20 cellular contexts compared by ENCODE assay signal in the genomic region with DNA sequence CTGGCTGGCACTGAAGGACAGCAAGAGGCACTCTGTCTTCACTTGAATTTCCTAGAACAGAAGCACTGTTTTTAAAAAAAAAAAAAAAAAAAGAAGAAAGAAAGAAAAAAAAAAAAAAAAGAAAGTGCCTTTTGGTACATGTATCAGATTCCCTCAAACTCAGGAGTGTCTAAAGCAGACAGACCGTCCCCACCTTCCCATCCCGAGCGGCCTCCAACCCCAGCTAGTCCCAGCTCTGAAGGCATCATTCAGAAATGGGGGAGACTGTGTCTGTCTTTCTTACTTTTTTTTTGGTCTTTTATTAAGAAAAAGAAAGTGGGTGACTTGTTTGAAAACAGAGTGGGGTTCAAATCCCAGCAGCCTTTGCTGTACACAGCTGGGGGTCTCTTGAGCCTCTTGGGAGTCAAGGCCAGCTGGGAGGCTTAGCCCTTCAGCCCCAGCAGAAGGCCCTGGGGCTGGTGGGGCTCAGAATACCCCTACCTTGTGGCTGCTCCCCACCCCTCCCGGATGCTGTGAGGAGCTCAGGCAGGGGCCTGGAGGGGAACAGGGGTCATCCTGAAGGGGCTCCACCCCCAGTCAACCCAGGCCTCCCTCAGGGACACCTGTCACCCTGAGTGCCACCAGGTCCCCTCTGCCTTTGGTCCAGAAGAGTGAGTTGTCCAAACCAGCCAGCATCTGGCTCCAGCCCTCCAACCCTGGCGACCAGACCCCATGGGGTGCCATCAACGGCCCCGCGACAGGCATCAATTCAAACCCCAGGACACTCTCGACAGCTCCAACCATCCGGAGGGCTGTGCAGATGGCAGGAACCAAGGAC.
DNase-seq lines count a peak whose midpoint lies in the region; ATAC-seq, FAIRE-seq and TF ChIP-seq lines count a peak whose summit lies in the region.
"Had no signal": no experiment of that assay in that cellular context is flagged by ENCODE, and none has a peak within 500 bp of the region (broad histone marks: within the 10 kb centered on the region; RNA-seq: fewer than 3 reads in every experiment).

No MANE protein-coding gene starts in this region.

- H3K4me3 ChIP-seq in RWPE2 (ENCODE audit: severe bottlenecking) (no peak overlapping the region), kidney (ENCODE audit: low read length in 2 of 2) (no peak overlapping the region), upper lobe of right lung (no peak overlapping the region)

- no peak for FAIRE-seq in kidney (lab: Jason Lieb, UNC)
- FAIRE-seq: H54, RCC 7860 had no signal

- H3K27ac ChIP-seq in RWPE2 (ENCODE audit: poor library complexity, severe bottlenecking) (no peak overlapping the region), kidney (ENCODE audit: low read depth in 2 of 2, low read length in 2 of 2) (no peak overlapping the region), upper lobe of right lung (no peak overlapping the region)

- DNase-seq in cardiac septum (ENCODE audit: low spot score) (peak; percentile 55), Right ventricle myocardium inferior (ENCODE audit: missing footprints) (no peak), RWPE2 (ENCODE audit: low spot score) (peak; percentile 81), kidney (peak; percentile 28), upper lobe of right lung (peak; percentile 43), GM13977 (ENCODE audit: low spot score) (no peak)
- DNase-seq in stimulated activated CD4-positive, alpha-beta T cell treated with anti-CD3 and anti-CD28 coated beads, Interleukin-12 subunit alpha, Interleukin-12 subunit beta, amount 100 ng/mL, for 4 hours, result no peak
- DNase-seq: ACHN; AML-193; DND-41; IMR-90; NCI-H1436; NCI-H1930; NCI-H748 treated with DMSO at 0.1 percent for 48 hours; NK-92 treated with Interleukin-12 subunit alpha and Interleukin-12 subunit beta, amount 100 ng/mL, for 24 hours; SHP77 treated with DMSO at 0.1 percent for 48 hours; SK-N-SH had no signal

- no peak overlapping the region for H3K9ac ChIP-seq in kidney (ENCODE audit: low read length in 2 of 2)
- H3K9ac ChIP-seq: SK-N-SH had no signal

- in situ Hi-C loops in GM13977 (cut with MboI; ENCODE audit: low pct_unique_long_range_greater_than_20kb, low sequenced_read_pairs, unreplicated experiment), result no loop called here

- H3K4me1 ChIP-seq in RWPE2 (ENCODE audit: insufficient read depth, poor library complexity, severe bottlenecking), result no peaks in the 10 kb centered on the region
- H3K4me1 ChIP-seq in kidney (ENCODE audit: control insufficient read depth in 1 of 2, insufficient read depth in 1 of 2, low read depth in 1 of 2, low read length in 2 of 2), result no peaks in the 10 kb centered on the region
- H3K4me1 ChIP-seq in upper lobe of right lung, result no peaks in the 10 kb centered on the region

- TF ChIP-seq CTCF in RWPE2 (IDR thresholded peaks at IDR 0.05; ENCODE audit: poor library complexity, severe bottlenecking) (no peak), kidney (IDR thresholded peaks at IDR 0.05; ENCODE audit: borderline replicate concordance, extremely low read depth, insufficient read depth) (no peak), upper lobe of right lung (IDR thresholded peaks at IDR 0.05) (no peak), GM13977 (IDR thresholded peaks at IDR 0.05; ENCODE audit: extremely low read depth, insufficient read depth, missing control alignments) (no peak)

- ATAC-seq in Right ventricle myocardium inferior (no peak), RWPE2 (ENCODE audit: low read depth) (no peak), upper lobe of right lung (no peak), HG03280 (IDR thresholded peaks at IDR 0.05; ENCODE audit: unreplicated experiment) (no peak)

- H3K9me3 ChIP-seq in RWPE2 (ENCODE audit: severe bottlenecking), result no peaks in the 10 kb centered on the region
- no peaks in the 10 kb centered on the region for H3K9me3 ChIP-seq in kidney (ENCODE audit: control insufficient read depth in 1 of 2, low read length in 2 of 2)
- H3K9me3 ChIP-seq in upper lobe of right lung, result no peaks in the 10 kb centered on the region
- H3K9me3 ChIP-seq: SK-N-SH had no signal

- H3K36me3 ChIP-seq in RWPE2 (ENCODE audit: low read depth) (peaks cover 6% of the 10 kb centered on the region), kidney (ENCODE audit: control insufficient read depth in 1 of 2, insufficient read depth in 2 of 2, low read length in 2 of 2) (no peaks in the 10 kb centered on the region), upper lobe of right lung (no peaks in the 10 kb centered on the region)

- intact Hi-C loops in cardiac septum (cut with DNase I), result no loop called here
- intact Hi-C loops in Right ventricle myocardium inferior (cut with DNase I), result no loop called here
- intact Hi-C loops in kidney (cut with DNase I), result no loop called here
- intact Hi-C loops in upper lobe of right lung (cut with DNase I), result no loop called here

- H3K27me3 ChIP-seq in RWPE2 (ENCODE audit: insufficient read depth, poor library complexity, severe bottlenecking) (no peaks in the 10 kb centered on the region), upper lobe of right lung (no peaks in the 10 kb centered on the region)

Comparison
In these comparisons a context has a peak if more than half of its experiments do, and no peak if none do; other contexts are left out.
1. DNase-seq: peak in cardiac septum (single experiment), RWPE2 (single experiment), kidney (single experiment) and upper lobe of right lung (single experiment); none in Right ventricle myocardium inferior (single experiment), stimulated activated CD4-positive, alpha-beta T cell treated with anti-CD3 and anti-CD28 coated beads, Interleukin-12 subunit alpha, Interleukin-12 subunit beta, amount 100 ng/mL, for 4 hours (single experiment) and GM13977 (single experiment).